Comparison of ENCODE assay signal across 28 cellular contexts in the genomic region with DNA sequence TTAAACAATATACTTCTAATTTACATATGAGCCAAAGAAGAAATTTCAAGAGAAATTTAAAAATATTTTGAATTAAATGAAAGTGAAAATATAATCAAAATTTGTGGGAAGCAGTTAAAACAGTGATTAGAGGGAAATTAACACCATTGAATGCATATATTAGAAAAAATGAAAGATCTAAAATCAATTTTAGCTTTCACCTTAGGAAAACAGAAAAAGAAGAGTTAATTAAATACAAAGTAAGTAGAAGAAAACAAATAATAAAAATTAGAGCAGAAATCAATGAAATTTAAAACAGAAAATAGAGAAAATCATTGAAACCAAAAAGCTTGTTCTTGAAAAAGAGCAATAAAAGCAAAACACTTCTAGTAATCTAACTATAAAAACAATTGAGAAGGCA. TPM values are rescaled to one million over a fixed set of nuclear protein-coding genes. Genes with fewer than 3 reads are reported as not detected.
"Had no signal": no experiment of that assay in that cellular context is flagged by ENCODE, and none has a peak within 500 bp of the region (broad histone marks: within the 10 kb centered on the region; RNA-seq: fewer than 3 reads in every experiment).

No MANE protein-coding gene starts in this region.

- H3K27me3 Mint-ChIP-seq: activated CD4-positive, alpha-beta memory T cell treated with anti-CD3 and anti-CD28 coated beads, Interleukin-2, amount 10 ng/mL, durations not matched to agents 7 days and 5 days; activated CD4-positive, alpha-beta T cell treated with anti-CD3 and anti-CD28 coated beads, Interleukin-2, amount 10 ng/mL, durations not matched to agents 24 days and 14 days; activated CD8-positive, alpha-beta memory T cell treated with anti-CD3 and anti-CD28 coated beads, Interleukin-2, amount 10 ng/mL, durations not matched to agents 7 days and 5 days; naive B cell had no signal

- H3K9me3 Mint-ChIP-seq: activated CD4-positive, alpha-beta memory T cell treated with anti-CD3 and anti-CD28 coated beads, Interleukin-2, amount 10 ng/mL, durations not matched to agents 7 days and 5 days; activated CD4-positive, alpha-beta T cell treated with anti-CD3 and anti-CD28 coated beads, Interleukin-2, amount 10 ng/mL, durations not matched to agents 24 days and 14 days; activated T-helper 2 cell treated with anti-CD3 and anti-CD28 coated beads, Interferon-gamma antibody, Interleukin-2, Interleukin-4, amounts not matched to agents 10 μg/mL and 5 μg/mL and 100 μg/mL, durations not matched to agents 14 hours and 24 hours and 36 hours had no signal

- DNase-seq: activated CD4-positive, alpha-beta memory T cell treated with anti-CD3 and anti-CD28 coated beads, Interleukin-2, amount 10 ng/mL, durations not matched to agents 7 days and 5 days; activated CD4-positive, alpha-beta T cell treated with anti-CD3 and anti-CD28 coated beads, Interleukin-2, amount 10 ng/mL, durations not matched to agents 24 days and 14 days; activated CD8-positive, alpha-beta memory T cell treated with anti-CD3 and anti-CD28 coated beads, Interleukin-2, amount 10 ng/mL, durations not matched to agents 7 days and 5 days; activated naive CD4-positive, alpha-beta T cell treated with Interleukin-2 at 50 U/mL for 16 hours; activated T-cell treated with anti-CD3 and anti-CD28 coated beads for 4 hours; anterior cingulate cortex; brain microvascular endothelial cell; dermis blood vessel endothelial cell; effector CD8-positive, alpha-beta T cell; foreskin keratinocyte; kidney glomerular epithelial cell; left lung; naive B cell; pancreas; right cardiac atrium; stimulated activated CD4-positive, alpha-beta T cell treated with anti-CD3 and anti-CD28 coated beads, Interleukin-4, amount 100 ng/mL, for 24 hours; stimulated activated naive CD8-positive, alpha-beta T cell treated with anti-CD3 and anti-CD28 coated beads, Interleukin-15, Interleukin-2, amounts not matched to agents 100 U/mL and 50 U/mL, for 24 hours; T-helper 2 cell; thyroid gland; upper lobe of right lung had no signal

- ATAC-seq: activated CD4-positive, CD25-positive, alpha-beta regulatory T cell treated with anti-CD3 and anti-CD28 coated beads, Interleukin-2, amount 50 U/mL, for 24 hours; activated CD8-positive, alpha-beta memory T cell treated with anti-CD3 and anti-CD28 coated beads, Interleukin-2, amount 10 ng/mL, durations not matched to agents 7 days and 5 days; foreskin keratinocyte; left lung; pancreas; right cardiac atrium; stimulated activated naive CD8-positive, alpha-beta T cell treated with anti-CD3 and anti-CD28 coated beads, Interleukin-15, Interleukin-2, amounts not matched to agents 100 U/mL and 50 U/mL, for 24 hours; upper lobe of right lung had no signal

- H3K36me3 ChIP-seq: pancreas, thyroid gland had no signal

- H3K27ac Mint-ChIP-seq: activated CD4-positive, alpha-beta memory T cell treated with anti-CD3 and anti-CD28 coated beads, Interleukin-2, amount 10 ng/mL, durations not matched to agents 7 days and 5 days; activated CD4-positive, alpha-beta T cell treated with anti-CD3 and anti-CD28 coated beads, Interleukin-2, amount 10 ng/mL, durations not matched to agents 24 days and 14 days; activated CD8-positive, alpha-beta memory T cell treated with anti-CD3 and anti-CD28 coated beads, Interleukin-2, amount 10 ng/mL, durations not matched to agents 7 days and 5 days; activated T-helper 2 cell treated with anti-CD3 and anti-CD28 coated beads, Interferon-gamma antibody, Interleukin-2, Interleukin-4, amounts not matched to agents 10 μg/mL and 5 μg/mL and 100 μg/mL, durations not matched to agents 14 hours and 24 hours and 36 hours had no signal

- H3K4me3 ChIP-seq: hepatocyte, left lung, lung, pancreas, thyroid gland, upper lobe of right lung had no signal

- H3K9me3 ChIP-seq: left lung, pancreas, thyroid gland, upper lobe of right lung had no signal

- H3K27ac ChIP-seq: brain microvascular endothelial cell, foreskin keratinocyte, left lung, pancreas, thyroid gland, upper lobe of right lung had no signal

- H3K27me3 ChIP-seq: brain microvascular endothelial cell, foreskin keratinocyte, hepatocyte, left lung, pancreas, thyroid gland, upper lobe of right lung had no signal

- H3K4me3 Mint-ChIP-seq: activated CD4-positive, alpha-beta T cell treated with anti-CD3 and anti-CD28 coated beads, Interleukin-2, amount 10 ng/mL, durations not matched to agents 24 days and 14 days; activated CD8-positive, alpha-beta memory T cell treated with anti-CD3 and anti-CD28 coated beads, Interleukin-2, amount 10 ng/mL, durations not matched to agents 7 days and 5 days had no signal

RNA-seq across cellular contexts. Expression of a gene that starts 38.6 kb away (rescaled TPM):
- total RNA-seq: activated CD4-positive, alpha-beta memory T cell treated with anti-CD3 and anti-CD28 coated beads, Interleukin-2, amount 10 ng/mL, durations not matched to agents 7 days and 5 days; activated CD4-positive, alpha-beta T cell treated with anti-CD3 and anti-CD28 coated beads, Interleukin-2, amount 10 ng/mL, durations not matched to agents 24 days and 14 days; activated CD8-positive, alpha-beta memory T cell treated with anti-CD3 and anti-CD28 coated beads, Interleukin-2, amount 10 ng/mL, durations not matched to agents 7 days and 5 days; activated T-helper 2 cell treated with anti-CD3 and anti-CD28 coated beads, Interferon-gamma antibody, Interleukin-2, Interleukin-4, amounts not matched to agents 10 μg/mL and 5 μg/mL and 100 μg/mL, durations not matched to agents 14 hours and 24 hours and 36 hours; glomerular endothelial cell; pulmonary artery endothelial cell had no signal

RNA-seq across cellular contexts. Expression of a gene that starts 57.6 kb away (rescaled TPM):
- total RNA-seq: activated CD4-positive, alpha-beta memory T cell treated with anti-CD3 and anti-CD28 coated beads, Interleukin-2, amount 10 ng/mL, durations not matched to agents 7 days and 5 days; activated CD4-positive, alpha-beta T cell treated with anti-CD3 and anti-CD28 coated beads, Interleukin-2, amount 10 ng/mL, durations not matched to agents 24 days and 14 days; activated CD8-positive, alpha-beta memory T cell treated with anti-CD3 and anti-CD28 coated beads, Interleukin-2, amount 10 ng/mL, durations not matched to agents 7 days and 5 days; activated T-helper 2 cell treated with anti-CD3 and anti-CD28 coated beads, Interferon-gamma antibody, Interleukin-2, Interleukin-4, amounts not matched to agents 10 μg/mL and 5 μg/mL and 100 μg/mL, durations not matched to agents 14 hours and 24 hours and 36 hours; dermis blood vessel endothelial cell; foreskin keratinocyte; hepatocyte; mesenteric fat pad; pulmonary artery endothelial cell; subcutaneous adipose tissue; upper lobe of right lung had no signal
- polyA plus RNA-seq: foreskin keratinocyte had no signal
